9 cellular contexts compared by ENCODE assay signal in the genomic region with DNA sequence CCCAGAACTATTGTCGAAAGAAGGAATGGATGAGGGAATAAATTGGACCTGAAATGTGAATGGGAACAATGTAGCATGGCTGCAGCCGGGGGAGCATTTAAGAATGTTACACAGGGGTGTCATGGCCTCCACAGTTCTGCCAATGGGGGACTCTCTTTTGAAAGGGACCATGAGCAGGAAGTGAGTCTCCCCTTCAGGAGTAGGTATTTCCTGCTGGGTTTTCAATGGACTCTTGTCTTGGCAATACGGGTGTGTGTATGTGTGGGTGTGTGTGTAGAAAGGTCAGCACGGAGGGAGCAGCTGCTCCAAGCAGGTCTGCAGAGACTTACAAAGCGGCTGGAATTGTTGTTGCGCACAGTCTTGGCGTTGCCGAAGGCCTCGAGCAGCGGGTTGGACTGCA. TPM values are rescaled to one million over a fixed set of nuclear protein-coding genes. Genes with fewer than 3 reads are reported as not detected.
DNase-seq lines count a peak whose midpoint lies in the region; ATAC-seq and TF ChIP-seq lines count a peak whose summit lies in the region.
"Had no signal": no experiment of that assay in that cellular context is flagged by ENCODE, and none has a peak within 500 bp of the region (broad histone marks: within the 10 kb centered on the region; RNA-seq: fewer than 3 reads in every experiment).

No MANE protein-coding gene starts in this region.

- H3K27me3 Mint-ChIP-seq in activated naive CD8-positive, alpha-beta T cell treated with anti-CD3 and anti-CD28 coated beads for 36 hours: no peaks in the 10 kb centered on the region
- no peaks in the 10 kb centered on the region for H3K27me3 Mint-ChIP-seq in T-helper 17 cell
- H3K27me3 Mint-ChIP-seq in activated CD4-positive, alpha-beta T cell treated with anti-CD3 and anti-CD28 coated beads, Interleukin-2, amount 10 ng/mL, durations not matched to agents 24 days and 14 days: no peaks in the 10 kb centered on the region

- no peaks in the 10 kb centered on the region for H3K9me3 ChIP-seq in Karpas-422 (ENCODE audit: low read length)
- no peaks in the 10 kb centered on the region for H3K9me3 ChIP-seq in spleen
- no peaks in the 10 kb centered on the region for H3K9me3 ChIP-seq in T-helper 17 cell (ENCODE audit: control insufficient read depth, low read length, poor library complexity, severe bottlenecking)

- H3K27ac Mint-ChIP-seq in activated naive CD8-positive, alpha-beta T cell treated with anti-CD3 and anti-CD28 coated beads for 36 hours: no peak overlapping the region
- H3K27ac Mint-ChIP-seq in T-helper 17 cell: no peak overlapping the region
- no peak overlapping the region for H3K27ac Mint-ChIP-seq in activated CD4-positive, alpha-beta T cell treated with anti-CD3 and anti-CD28 coated beads, Interleukin-2, amount 10 ng/mL, durations not matched to agents 24 days and 14 days

- H3K4me3 Mint-ChIP-seq in activated naive CD8-positive, alpha-beta T cell treated with anti-CD3 and anti-CD28 coated beads for 36 hours: no peak overlapping the region
- H3K4me3 Mint-ChIP-seq in T-helper 17 cell: no peak overlapping the region
- H3K4me3 Mint-ChIP-seq in activated CD4-positive, alpha-beta T cell treated with anti-CD3 and anti-CD28 coated beads, Interleukin-2, amount 10 ng/mL, durations not matched to agents 24 days and 14 days: no peak overlapping the region

- no peaks in the 10 kb centered on the region for H3K36me3 ChIP-seq in Karpas-422 (ENCODE audit: insufficient read depth, low read length)
- peaks cover 0 to 100% (median 56%) of the 10 kb centered on the region in 6 donors for H3K36me3 ChIP-seq in spleen

- WGBS in spleen, 5 donors: 82 to 92% (median 90%) methylated on average over 10 of the region's 10 CpGs

- no peaks in the 10 kb centered on the region for H3K27me3 ChIP-seq in Karpas-422 (ENCODE audit: low read length)
- H3K27me3 ChIP-seq in spleen (replicated peaks in 1 of 7): no peaks in the 10 kb centered on the region

- peak; percentile 43 for DNase-seq in EL
- peak; percentile 81 for DNase-seq in Karpas-422
- DNase-seq in activated naive CD8-positive, alpha-beta T cell treated with anti-CD3 and anti-CD28 coated beads for 36 hours: peak; percentile 32
- peak; percentile 25 to 49 for DNase-seq in lung microvascular endothelial cell (ENCODE audit: low read depth in 2 of 2)
- no peak for DNase-seq in spleen
- no peak for DNase-seq in T-helper 17 cell
- DNase-seq in activated CD4-positive, alpha-beta T cell treated with anti-CD3 and anti-CD28 coated beads, Interleukin-2, amount 10 ng/mL, durations not matched to agents 24 days and 14 days: no peak
- DNase-seq: NCI-H187 treated with DMSO at 0.1 percent for 48 hours had no signal

- H3K4me3 ChIP-seq in Karpas-422 (ENCODE audit: low read length) (no peak overlapping the region), spleen (no peak overlapping the region)

- H3K27ac ChIP-seq in Karpas-422 (ENCODE audit: low read length): no peak overlapping the region
- no peak overlapping the region for H3K27ac ChIP-seq in spleen

- no peak overlapping the region for H3K4me2 ChIP-seq in Karpas-422 (ENCODE audit: low read depth, low read length, poor library complexity, severe bottlenecking)

- no peaks in the 10 kb centered on the region for H3K9me3 Mint-ChIP-seq in activated naive CD8-positive, alpha-beta T cell treated with anti-CD3 and anti-CD28 coated beads for 36 hours
- no peaks in the 10 kb centered on the region for H3K9me3 Mint-ChIP-seq in activated CD4-positive, alpha-beta T cell treated with anti-CD3 and anti-CD28 coated beads, Interleukin-2, amount 10 ng/mL, durations not matched to agents 24 days and 14 days

- no peak for ATAC-seq in GM18868 (IDR thresholded peaks at IDR 0.05; ENCODE audit: unreplicated experiment)
- no peak for ATAC-seq in T-helper 17 cell

- H3K4me1 Mint-ChIP-seq in activated naive CD8-positive, alpha-beta T cell treated with anti-CD3 and anti-CD28 coated beads for 36 hours: peaks cover 6% of the 10 kb centered on the region
- H3K4me1 Mint-ChIP-seq in T-helper 17 cell: peaks cover 9% of the 10 kb centered on the region
- H3K4me1 Mint-ChIP-seq in activated CD4-positive, alpha-beta T cell treated with anti-CD3 and anti-CD28 coated beads, Interleukin-2, amount 10 ng/mL, durations not matched to agents 24 days and 14 days: peaks cover 9% of the 10 kb centered on the region

- no peak for TF ChIP-seq CTCF in spleen (IDR thresholded peaks at IDR 0.05 in 8 of 11, conservative IDR thresholded peaks at IDR 0.05 in 3 of 11)

- no peak for TF ChIP-seq POLR2A in spleen (IDR thresholded peaks at IDR 0.05)

- H3K4me1 ChIP-seq in Karpas-422 (ENCODE audit: low read length) (no peaks in the 10 kb centered on the region), spleen (peaks cover 0 to 8% (median 1%) of the 10 kb centered on the region in 6 donors)

- no peaks in the 10 kb centered on the region for H3K9me2 ChIP-seq in Karpas-422 (replicated peaks; ENCODE audit: insufficient read depth, low read length)

- H3K79me2 ChIP-seq in Karpas-422 (ENCODE audit: low read length): no peaks in the 10 kb centered on the region

- H2AFZ ChIP-seq in Karpas-422 (ENCODE audit: low read length): 0 out of 2 replicates have a peak overlapping the region, but pooled peaks have one; percentile 36

- no peaks in the 10 kb centered on the region for H4K20me1 ChIP-seq in Karpas-422 (ENCODE audit: insufficient read depth, low read depth, low read length)

- intact Hi-C loops in spleen (cut with DNase I; ENCODE audit: low total_unique reads): no loop called here
- intact Hi-C loops in activated CD4-positive, alpha-beta T cell treated with anti-CD3 and anti-CD28 coated beads, Interleukin-2, amount 10 ng/mL, durations not matched to agents 24 days and 14 days (cut with micrococcal nuclease): no loop called here

- no peak overlapping the region for H3K9ac ChIP-seq in Karpas-422 (ENCODE audit: low read length)

- H3K36me3 Mint-ChIP-seq in activated naive CD8-positive, alpha-beta T cell treated with anti-CD3 and anti-CD28 coated beads for 36 hours: no peaks in the 10 kb centered on the region
- H3K36me3 Mint-ChIP-seq in T-helper 17 cell (ENCODE audit: low read depth): peaks cover 13% of the 10 kb centered on the region
- peaks cover 41% of the 10 kb centered on the region for H3K36me3 Mint-ChIP-seq in activated CD4-positive, alpha-beta T cell treated with anti-CD3 and anti-CD28 coated beads, Interleukin-2, amount 10 ng/mL, durations not matched to agents 24 days and 14 days (ENCODE audit: low read depth)

RNA-seq across cellular contexts. Expression of a gene that starts 24.4 kb away (rescaled TPM):
- not detected in 2 replicates for total RNA-seq in Karpas-422 (2014; rRNA removed; shearing (Covaris generic); ENCODE audit: low replicate concordance)
- 1 to 10 TPM; 4.5 to 4.8 TPM for total RNA-seq in activated naive CD8-positive, alpha-beta T cell treated with anti-CD3 and anti-CD28 coated beads for 36 hours
- total RNA-seq in lung microvascular endothelial cell (0.22 and 0.40 TPM in 2 replicates), spleen (100 to 1,000 TPM; 167 to 423 (median 234) TPM), T-helper 17 cell (100 to 1,000 TPM; 270 to 305 TPM)
- polyA plus RNA-seq in spleen: 10 to 100 TPM; 22.1 to 88.8 (median 55.0) TPM
- 33.0 and 37.9 TPM in 2 replicates for total RNA-seq in activated CD4-positive, alpha-beta T cell treated with anti-CD3 and anti-CD28 coated beads, Interleukin-2, amount 10 ng/mL, durations not matched to agents 24 days and 14 days

RNA-seq across cellular contexts. Expression of a gene that starts 38.8 kb away (rescaled TPM):
- 3.8 and 11.8 TPM in 2 replicates for total RNA-seq in Karpas-422 (2014; rRNA removed; shearing (Covaris generic); ENCODE audit: low replicate concordance)
- 10 to 100 TPM; 21.2 to 23.4 TPM for total RNA-seq in activated naive CD8-positive, alpha-beta T cell treated with anti-CD3 and anti-CD28 coated beads for 36 hours
- 2.2 and 2.4 TPM in 2 replicates for total RNA-seq in lung microvascular endothelial cell
- total RNA-seq in spleen: 10 to 100 TPM; 12.0 to 31.0 (median 26.6) TPM
- 10 to 100 TPM; 12.7 to 31.7 (median 15.8) TPM for polyA plus RNA-seq in spleen
- total RNA-seq in T-helper 17 cell: 10 to 100 TPM; 45.1 to 46.2 TPM
- total RNA-seq in activated CD4-positive, alpha-beta T cell treated with anti-CD3 and anti-CD28 coated beads, Interleukin-2, amount 10 ng/mL, durations not matched to agents 24 days and 14 days: 18.1 and 25.6 TPM in 2 replicates

RNA-seq across cellular contexts. Expression of a gene that starts 50.4 kb away (rescaled TPM):
- total RNA-seq in Karpas-422 (2014; rRNA removed; shearing (Covaris generic); ENCODE audit: low replicate concordance): not detected in 2 replicates
- total RNA-seq in activated naive CD8-positive, alpha-beta T cell treated with anti-CD3 and anti-CD28 coated beads for 36 hours: under 1 TPM; 0.33 to 0.68 TPM
- total RNA-seq in lung microvascular endothelial cell (not detected in 2 replicates), spleen (10 to 100 TPM in 6 of 7 donors, 1 to 10 TPM in 1; 7.1 to 36.5 (median 15.1) TPM), T-helper 17 cell (1 to 10 TPM; 5.2 to 7.4 TPM)
- 10 to 100 TPM in 2 of 3 donors, 1 to 10 TPM in 1; 2.4 to 23.0 (median 22.0) TPM for polyA plus RNA-seq in spleen
- 0.33 and 0.38 TPM in 2 replicates for total RNA-seq in activated CD4-positive, alpha-beta T cell treated with anti-CD3 and anti-CD28 coated beads, Interleukin-2, amount 10 ng/mL, durations not matched to agents 24 days and 14 days

RNA-seq across cellular contexts. Expression of a gene that starts 57.7 kb away (rescaled TPM):
- total RNA-seq in Karpas-422 (2014; rRNA removed; shearing (Covaris generic); ENCODE audit: low replicate concordance): not detected in 2 replicates
- total RNA-seq in activated naive CD8-positive, alpha-beta T cell treated with anti-CD3 and anti-CD28 coated beads for 36 hours: 1 to 10 TPM; 3.7 to 4.1 TPM
- total RNA-seq in lung microvascular endothelial cell (4.1 and 17.1 TPM in 2 replicates), spleen (10 to 100 TPM in 6 of 7 donors, 1 to 10 TPM in 1; 9.2 to 33.8 (median 20.2) TPM), T-helper 17 cell (10 to 100 TPM; 24.0 to 33.1 TPM)
- 10 to 100 TPM in 2 of 3 donors, 1 to 10 TPM in 1; 7.8 to 22.4 (median 10.5) TPM for polyA plus RNA-seq in spleen
- 2.4 and 2.5 TPM in 2 replicates for total RNA-seq in activated CD4-positive, alpha-beta T cell treated with anti-CD3 and anti-CD28 coated beads, Interleukin-2, amount 10 ng/mL, durations not matched to agents 24 days and 14 days

Comparison
In these comparisons a context has a peak if more than half of its experiments do, and no peak if none do; other contexts are left out.
1. DNase-seq: peak in EL (single experiment), Karpas-422 (single experiment), activated naive CD8-positive, alpha-beta T cell treated with anti-CD3 and anti-CD28 coated beads for 36 hours (single experiment) and lung microvascular endothelial cell (2 of 2); none in spleen (single experiment), T-helper 17 cell (0 of 3) and activated CD4-positive, alpha-beta T cell treated with anti-CD3 and anti-CD28 coated beads, Interleukin-2, amount 10 ng/mL, durations not matched to agents 24 days and 14 days (single experiment).